ENCODE assay signal across 8 cellular contexts in the genomic region with DNA sequence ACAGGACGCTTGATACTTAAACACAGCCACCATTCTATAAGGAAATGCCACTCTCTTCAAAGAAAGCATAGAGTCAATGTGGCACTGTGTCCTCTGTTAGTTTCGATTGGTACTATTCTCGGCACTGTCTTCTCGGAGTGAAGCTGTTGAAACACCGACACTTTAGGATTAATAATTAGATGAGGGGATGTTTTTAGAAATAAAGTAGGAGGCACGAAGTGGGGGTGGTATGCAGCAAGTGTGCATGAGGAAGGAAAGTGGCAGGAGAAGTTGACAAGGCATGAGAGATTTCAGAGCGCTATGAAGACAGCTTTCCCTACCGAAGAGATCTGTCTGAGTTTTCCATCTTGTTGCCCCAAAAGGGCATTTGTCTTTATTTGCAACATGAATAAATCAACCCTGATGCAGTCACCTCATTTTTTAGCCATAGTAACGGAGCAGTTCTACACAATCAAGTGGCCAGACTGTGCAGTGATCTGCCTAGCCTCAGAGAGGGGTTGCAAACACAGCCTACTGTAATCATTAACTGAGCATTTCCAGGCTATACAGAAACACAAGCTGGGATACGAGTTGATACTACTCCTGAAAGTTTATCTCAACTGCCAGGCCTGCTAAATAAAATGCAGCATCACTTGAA. TPM values are rescaled to one million over a fixed set of nuclear protein-coding genes. Genes with fewer than 3 reads are reported as not detected.
DNase-seq lines count a peak whose midpoint lies in the region; ATAC-seq and TF ChIP-seq lines count a peak whose summit lies in the region.

No MANE protein-coding gene starts in this region.

- intact Hi-C loops in activated T-helper 1 cell treated with anti-CD3 and anti-CD28 coated beads, Interleukin-12 subunit alpha, Interleukin-12 subunit beta, Interleukin-2, Interleukin-4 antibody, amounts not matched to agents 30 ng/mL and 10 ng/mL and 1 ng/mL, durations not matched to agents 14 hours and 24 hours and 36 hours (cut with micrococcal nuclease), result loop anchor here (1.0 to 10.0 kb wide), 6 partner anchors 8 to 1017 kb away; partner anchors contain the start of genes GPRIN3, HERC5 and PPM1K
- intact Hi-C loops in lower lobe of right lung (cut with DNase I), result no loop called here

- POLR2A ChIA-PET in HEK293 (lab: Yijun Ruan, JAX), result no interaction called here

- no peaks in the 10 kb centered on the region for H4K20me1 ChIP-seq in BLaER1

- H3K36me3 ChIP-seq in BLaER1, result no peaks in the 10 kb centered on the region
- no peaks in the 10 kb centered on the region for H3K36me3 ChIP-seq in HEK293 (ENCODE audit: control insufficient read depth in 2 of 2, insufficient read depth in 1 of 2, low read length in 2 of 2)
- H3K36me3 ChIP-seq in lower lobe of right lung, result no peaks in the 10 kb centered on the region

- H3K4me1 Mint-ChIP-seq in activated T-helper 1 cell treated with anti-CD3 and anti-CD28 coated beads, Interleukin-12 subunit alpha, Interleukin-12 subunit beta, Interleukin-2, Interleukin-4 antibody, amounts not matched to agents 30 ng/mL and 10 ng/mL and 1 ng/mL, durations not matched to agents 14 hours and 24 hours and 36 hours (ENCODE audit: low read depth), result peaks cover 84% of the 10 kb centered on the region

- no peaks in the 10 kb centered on the region for H3K27me3 Mint-ChIP-seq in activated T-helper 1 cell treated with anti-CD3 and anti-CD28 coated beads, Interleukin-12 subunit alpha, Interleukin-12 subunit beta, Interleukin-2, Interleukin-4 antibody, amounts not matched to agents 30 ng/mL and 10 ng/mL and 1 ng/mL, durations not matched to agents 14 hours and 24 hours and 36 hours (ENCODE audit: insufficient read depth)

- H3K4me1 ChIP-seq in BLaER1, result peaks cover 99% of the 10 kb centered on the region
- peaks cover 5% of the 10 kb centered on the region for H3K4me1 ChIP-seq in HEK293 (ENCODE audit: control insufficient read depth, insufficient read depth, low read length)
- peaks cover 59% of the 10 kb centered on the region for H3K4me1 ChIP-seq in lower lobe of right lung

- TF ChIP-seq CTCF in HEK293 (tag by site-specific recombination; IDR thresholded peaks at IDR 0.05) (no peak), lower lobe of right lung (IDR thresholded peaks at IDR 0.05) (no peak)

- peak overlapping the region; percentile 26; the same call in 1 of the 2 replicates for H3K9ac ChIP-seq in BLaER1

- no peak for DNase-seq in activated T-helper 1 cell treated with anti-CD3 and anti-CD28 coated beads, Interleukin-12 subunit alpha, Interleukin-12 subunit beta, Interleukin-2, Interleukin-4 antibody, amounts not matched to agents 30 ng/mL and 10 ng/mL and 1 ng/mL, durations not matched to agents 14 hours and 24 hours and 36 hours (ENCODE audit: low spot score)
- no peak for DNase-seq in lower lobe of right lung
- DNase-seq in NK-92 (lab: John Stamatoyannopoulos, UW; ENCODE audit: unreplicated experiment), result no peak
- DNase-seq in middle frontal gyrus (ENCODE audit: extremely low spot score, low spot score), result no peak
- no peak for DNase-seq in GM03348 (ENCODE audit: low spot score)

- H3K27me3 ChIP-seq in BLaER1 (no peaks in the 10 kb centered on the region), lower lobe of right lung (ENCODE audit: low read depth) (no peaks in the 10 kb centered on the region)

- peak overlapping the region; percentile 86 for H3K4me3 Mint-ChIP-seq in activated T-helper 1 cell treated with anti-CD3 and anti-CD28 coated beads, Interleukin-12 subunit alpha, Interleukin-12 subunit beta, Interleukin-2, Interleukin-4 antibody, amounts not matched to agents 30 ng/mL and 10 ng/mL and 1 ng/mL, durations not matched to agents 14 hours and 24 hours and 36 hours

- peaks cover 26% of the 10 kb centered on the region for H3K36me3 Mint-ChIP-seq in activated T-helper 1 cell treated with anti-CD3 and anti-CD28 coated beads, Interleukin-12 subunit alpha, Interleukin-12 subunit beta, Interleukin-2, Interleukin-4 antibody, amounts not matched to agents 30 ng/mL and 10 ng/mL and 1 ng/mL, durations not matched to agents 14 hours and 24 hours and 36 hours (ENCODE audit: low read depth)

- H3K9me3 Mint-ChIP-seq in activated T-helper 1 cell treated with anti-CD3 and anti-CD28 coated beads, Interleukin-12 subunit alpha, Interleukin-12 subunit beta, Interleukin-2, Interleukin-4 antibody, amounts not matched to agents 30 ng/mL and 10 ng/mL and 1 ng/mL, durations not matched to agents 14 hours and 24 hours and 36 hours, result no peaks in the 10 kb centered on the region

- H3K27ac ChIP-seq in BLaER1 (peak overlapping the region; percentile 52), HEK293 (ENCODE audit: extremely low read depth, low read depth, low read length) (peak overlapping the region; percentile 54), lower lobe of right lung (peak overlapping the region; percentile 61)

- H3K4me3 ChIP-seq in BLaER1 (peak overlapping the region; percentile 59), HEK293 (ENCODE audit: low read depth, low read length) (no peak overlapping the region), lower lobe of right lung (peak overlapping the region; percentile 41)

- peak overlapping the region; percentile 83 for H3K4me2 ChIP-seq in BLaER1

- CTCF ChIA-PET in HEK293 (lab: Yijun Ruan, JAX), result no interaction called here

- H3K27ac Mint-ChIP-seq in activated T-helper 1 cell treated with anti-CD3 and anti-CD28 coated beads, Interleukin-12 subunit alpha, Interleukin-12 subunit beta, Interleukin-2, Interleukin-4 antibody, amounts not matched to agents 30 ng/mL and 10 ng/mL and 1 ng/mL, durations not matched to agents 14 hours and 24 hours and 36 hours, result peak overlapping the region; percentile 98

- ATAC-seq in lower lobe of right lung (peak; percentile 61), HG03565 (IDR thresholded peaks at IDR 0.05; ENCODE audit: unreplicated experiment) (no peak)

- H3K9me3 ChIP-seq in BLaER1 (no peaks in the 10 kb centered on the region), HEK293 (ENCODE audit: control insufficient read depth, insufficient read depth, low read depth, low read length) (no peaks in the 10 kb centered on the region), lower lobe of right lung (no peaks in the 10 kb centered on the region)

TF ChIP-seq in HEK293, 187 proteins besides CTCF, POLR2A, EP300 and RAD21 (continues in another document):
- TF ChIP-seq ZNF701 (tag by site-specific recombination; IDR thresholded peaks at IDR 0.05) (no peak), PRDM1 (tag by site-specific recombination; IDR thresholded peaks at IDR 0.05) (peak; percentile 92; the same call in 1 of the 2 replicates), ZSCAN4 (tag by site-specific recombination; IDR thresholded peaks at IDR 0.05) (no peak)
- TF ChIP-seq, protein P1, sequence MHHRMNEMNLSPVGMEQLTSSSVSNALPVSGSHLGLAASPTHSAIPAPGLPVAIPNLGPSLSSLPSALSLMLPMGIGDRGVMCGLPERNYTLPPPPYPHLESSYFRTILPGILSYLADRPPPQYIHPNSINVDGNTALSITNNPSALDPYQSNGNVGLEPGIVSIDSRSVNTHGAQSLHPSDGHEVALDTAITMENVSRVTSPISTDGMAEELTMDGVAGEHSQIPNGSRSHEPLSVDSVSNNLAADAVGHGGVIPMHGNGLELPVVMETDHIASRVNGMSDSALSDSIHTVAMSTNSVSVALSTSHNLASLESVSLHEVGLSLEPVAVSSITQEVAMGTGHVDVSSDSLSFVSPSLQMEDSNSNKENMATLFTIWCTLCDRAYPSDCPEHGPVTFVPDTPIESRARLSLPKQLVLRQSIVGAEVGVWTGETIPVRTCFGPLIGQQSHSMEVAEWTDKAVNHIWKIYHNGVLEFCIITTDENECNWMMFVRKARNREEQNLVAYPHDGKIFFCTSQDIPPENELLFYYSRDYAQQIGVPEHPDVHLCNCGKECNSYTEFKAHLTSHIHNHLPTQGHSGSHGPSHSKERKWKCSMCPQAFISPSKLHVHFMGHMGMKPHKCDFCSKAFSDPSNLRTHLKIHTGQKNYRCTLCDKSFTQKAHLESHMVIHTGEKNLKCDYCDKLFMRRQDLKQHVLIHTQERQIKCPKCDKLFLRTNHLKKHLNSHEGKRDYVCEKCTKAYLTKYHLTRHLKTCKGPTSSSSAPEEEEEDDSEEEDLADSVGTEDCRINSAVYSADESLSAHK (tag by site-specific recombination; IDR thresholded peaks at IDR 0.05), result 0 out of 2 replicates have a peak, but pooled peaks have one; percentile 4
- TF ChIP-seq, protein P2, sequence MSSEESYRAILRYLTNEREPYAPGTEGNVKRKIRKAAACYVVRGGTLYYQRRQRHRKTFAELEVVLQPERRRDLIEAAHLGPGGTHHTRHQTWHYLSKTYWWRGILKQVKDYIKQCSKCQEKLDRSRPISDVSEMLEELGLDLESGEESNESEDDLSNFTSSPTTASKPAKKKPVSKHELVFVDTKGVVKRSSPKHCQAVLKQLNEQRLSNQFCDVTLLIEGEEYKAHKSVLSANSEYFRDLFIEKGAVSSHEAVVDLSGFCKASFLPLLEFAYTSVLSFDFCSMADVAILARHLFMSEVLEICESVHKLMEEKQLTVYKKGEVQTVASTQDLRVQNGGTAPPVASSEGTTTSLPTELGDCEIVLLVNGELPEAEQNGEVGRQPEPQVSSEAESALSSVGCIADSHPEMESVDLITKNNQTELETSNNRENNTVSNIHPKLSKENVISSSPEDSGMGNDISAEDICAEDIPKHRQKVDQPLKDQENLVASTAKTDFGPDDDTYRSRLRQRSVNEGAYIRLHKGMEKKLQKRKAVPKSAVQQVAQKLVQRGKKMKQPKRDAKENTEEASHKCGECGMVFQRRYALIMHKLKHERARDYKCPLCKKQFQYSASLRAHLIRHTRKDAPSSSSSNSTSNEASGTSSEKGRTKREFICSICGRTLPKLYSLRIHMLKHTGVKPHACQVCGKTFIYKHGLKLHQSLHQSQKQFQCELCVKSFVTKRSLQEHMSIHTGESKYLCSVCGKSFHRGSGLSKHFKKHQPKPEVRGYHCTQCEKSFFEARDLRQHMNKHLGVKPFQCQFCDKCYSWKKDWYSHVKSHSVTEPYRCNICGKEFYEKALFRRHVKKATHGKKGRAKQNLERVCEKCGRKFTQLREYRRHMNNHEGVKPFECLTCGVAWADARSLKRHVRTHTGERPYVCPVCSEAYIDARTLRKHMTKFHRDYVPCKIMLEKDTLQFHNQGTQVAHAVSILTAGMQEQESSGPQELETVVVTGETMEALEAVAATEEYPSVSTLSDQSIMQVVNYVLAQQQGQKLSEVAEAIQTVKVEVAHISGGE (tag by site-specific recombination; conservative IDR thresholded peaks at IDR 0.05; ENCODE audit: low read depth), result no peak

RNA-seq across cellular contexts. Expression of gene GPRIN3, which starts 8.3 kb away (rescaled TPM):
- total RNA-seq in activated T-helper 1 cell treated with anti-CD3 and anti-CD28 coated beads, Interleukin-12 subunit alpha, Interleukin-12 subunit beta, Interleukin-2, Interleukin-4 antibody, amounts not matched to agents 30 ng/mL and 10 ng/mL and 1 ng/mL, durations not matched to agents 14 hours and 24 hours and 36 hours, result 37.1 and 39.0 TPM in 2 replicates
- 34.2 TPM for total RNA-seq in lower lobe of right lung
